ENCODE assay signal across 21 cellular contexts in genomic region chr21:31545036-31545435, GRCh38.
"Had no signal": no experiment of that assay in that cellular context is flagged by ENCODE, and none has a peak within 500 bp of the region (broad histone marks: within the 10 kb centered on the region; RNA-seq: fewer than 3 reads in every experiment).

No MANE protein-coding gene starts in this region.

- H3K27me3 ChIP-seq: esophagus squamous epithelium, left lung, right atrium auricular region, spleen, suprapubic skin, transverse colon, vagina had no signal

- H3K4me1 Mint-ChIP-seq: stimulated activated memory B cell treated with anti-CD40 and anti-IgM and Interleukin-4, amounts not matched to agents 10 μg/mL and 1 μg/mL and 100 μg/mL, for 72 hours had no signal

- H3K27ac Mint-ChIP-seq: effector memory CD8-positive, alpha-beta T cell; naive thymus-derived CD4-positive, alpha-beta T cell; nephron; stimulated activated memory B cell treated with anti-CD40 and anti-IgM and Interleukin-4, amounts not matched to agents 10 μg/mL and 1 μg/mL and 100 μg/mL, for 72 hours had no signal

- H3K36me3 ChIP-seq: esophagus squamous epithelium, left lung, prostate gland, right atrium auricular region, spleen, suprapubic skin, transverse colon, vagina had no signal

- H3K9me3 Mint-ChIP-seq: effector memory CD8-positive, alpha-beta T cell; naive thymus-derived CD4-positive, alpha-beta T cell; nephron had no signal

- H3K4me3 Mint-ChIP-seq: effector memory CD8-positive, alpha-beta T cell; naive thymus-derived CD4-positive, alpha-beta T cell; nephron; stimulated activated memory B cell treated with anti-CD40 and anti-IgM and Interleukin-4, amounts not matched to agents 10 μg/mL and 1 μg/mL and 100 μg/mL, for 72 hours had no signal

- ATAC-seq: effector memory CD8-positive, alpha-beta T cell; left cardiac atrium; left lung; naive thymus-derived CD4-positive, alpha-beta T cell; stimulated activated memory B cell treated with anti-CD40 and anti-IgM and Interleukin-4, amounts not matched to agents 10 μg/mL and 1 μg/mL and 100 μg/mL, for 72 hours; stimulated activated naive CD8-positive, alpha-beta T cell treated with anti-CD3 and anti-CD28 coated beads, Interleukin-15, Interleukin-2, amounts not matched to agents 100 U/mL and 50 U/mL, for 24 hours had no signal

- H3K36me3 Mint-ChIP-seq: naive thymus-derived CD4-positive, alpha-beta T cell; stimulated activated memory B cell treated with anti-CD40 and anti-IgM and Interleukin-4, amounts not matched to agents 10 μg/mL and 1 μg/mL and 100 μg/mL, for 72 hours had no signal

- DNase-seq: cortex of kidney; effector memory CD8-positive, alpha-beta T cell; erythroblast; esophagus squamous epithelium; left cardiac atrium; left lung; mesenchymal stem cell; midbrain; naive thymus-derived CD4-positive, alpha-beta T cell; nucleus accumbens; spleen; stimulated activated CD4-positive, alpha-beta T cell treated with anti-CD3 and anti-CD28 coated beads, Interleukin-4, amount 100 ng/mL, for 4 hours; stimulated activated naive CD8-positive, alpha-beta T cell treated with anti-CD3 and anti-CD28 coated beads, Interleukin-15, Interleukin-2, amounts not matched to agents 100 U/mL and 50 U/mL, for 24 hours; transverse colon had no signal

- H3K4me3 ChIP-seq: esophagus squamous epithelium, left lung, prostate gland, right atrium auricular region, skin epidermis, spleen, suprapubic skin, transverse colon, vagina had no signal

- H3K27me3 Mint-ChIP-seq: effector memory CD8-positive, alpha-beta T cell had no signal

- H3K9me3 ChIP-seq: esophagus squamous epithelium, left lung, prostate gland, right atrium auricular region, spleen, suprapubic skin, transverse colon, vagina had no signal

- H3K4me1 ChIP-seq: esophagus squamous epithelium, left lung, prostate gland, right atrium auricular region, spleen, suprapubic skin, transverse colon, vagina had no signal

- H3K27ac ChIP-seq: esophagus squamous epithelium, left lung, prostate gland, right atrium auricular region, skin epidermis, spleen, suprapubic skin, transverse colon, vagina had no signal
